In genomic region chr6:168216139-168216538, GRCh38 we compare ENCODE assay signal across 28 cellular contexts.
"Had no signal": no experiment of that assay in that cellular context is flagged by ENCODE, and none has a peak within 500 bp of the region (broad histone marks: within the 10 kb centered on the region; RNA-seq: fewer than 3 reads in every experiment).

No MANE protein-coding gene starts in this region.

- H3K4me3 ChIP-seq: adrenal gland, breast epithelium, colonic mucosa, dorsolateral prefrontal cortex, esophagus muscularis mucosa, gastrocnemius medialis, sigmoid colon, smooth muscle cell, vagina had no signal

- H3K36me3 ChIP-seq: adrenal gland, breast epithelium, colonic mucosa, esophagus muscularis mucosa, gastrocnemius medialis, sigmoid colon, vagina had no signal

- H3K4me2 ChIP-seq: smooth muscle cell had no signal

- H3K27ac Mint-ChIP-seq: activated B cell treated with CpG ODN at 0.5 μM for 24 hours; activated naive CD8-positive, alpha-beta T cell; activated T-helper 2 cell treated with anti-CD3 and anti-CD28 coated beads, Interferon-gamma antibody, Interleukin-2, Interleukin-4, amounts not matched to agents 10 μg/mL and 5 μg/mL and 100 μg/mL, durations not matched to agents 14 hours and 24 hours and 36 hours; effector memory CD8-positive, alpha-beta T cell; natural killer cell; stimulated activated naive B cell treated with anti-CD40 and anti-IgM and Interleukin-4, amounts not matched to agents 10 μg/mL and 1 μg/mL and 100 μg/mL, for 72 hours; type B pancreatic cell had no signal

- ATAC-seq: activated T-cell treated with anti-CD3 and anti-CD28 coated beads, Interleukin-2, amount 50 U/mL, for 4 hours; effector memory CD8-positive, alpha-beta T cell; gastrocnemius medialis; left ventricle myocardium superior; natural killer cell; stimulated activated naive B cell treated with anti-CD40 and anti-IgM and Interleukin-4, amounts not matched to agents 10 μg/mL and 1 μg/mL and 100 μg/mL, for 72 hours had no signal

- H3K9me3 ChIP-seq: adrenal gland, breast epithelium, colonic mucosa, esophagus muscularis mucosa, gastrocnemius medialis, sigmoid colon, vagina had no signal

- H3K9me3 Mint-ChIP-seq: activated B cell treated with CpG ODN at 0.5 μM for 24 hours; activated T-cell treated with anti-CD3 and anti-CD28 coated beads, Interleukin-2, amount 50 U/mL, for 4 hours; activated T-helper 2 cell treated with anti-CD3 and anti-CD28 coated beads, Interferon-gamma antibody, Interleukin-2, Interleukin-4, amounts not matched to agents 10 μg/mL and 5 μg/mL and 100 μg/mL, durations not matched to agents 14 hours and 24 hours and 36 hours; central memory CD8-positive, alpha-beta T cell; effector memory CD8-positive, alpha-beta T cell; immature natural killer cell; natural killer cell; type B pancreatic cell had no signal

- H3K4me3 Mint-ChIP-seq: activated B cell treated with CpG ODN at 0.5 μM for 24 hours; activated naive CD8-positive, alpha-beta T cell; activated T-cell treated with anti-CD3 and anti-CD28 coated beads, Interleukin-2, amount 50 U/mL, for 4 hours; central memory CD8-positive, alpha-beta T cell; effector memory CD8-positive, alpha-beta T cell; immature natural killer cell; natural killer cell; stimulated activated naive B cell treated with anti-CD40 and anti-IgM and Interleukin-4, amounts not matched to agents 10 μg/mL and 1 μg/mL and 100 μg/mL, for 72 hours; type B pancreatic cell had no signal

- H3K36me3 Mint-ChIP-seq: activated naive CD8-positive, alpha-beta T cell; immature natural killer cell; natural killer cell; type B pancreatic cell had no signal

- H3K4me1 ChIP-seq: adrenal gland, breast epithelium, colonic mucosa, gastrocnemius medialis, vagina had no signal

- H3K27me3 ChIP-seq: adrenal gland, breast epithelium, colonic mucosa, esophagus muscularis mucosa, gastrocnemius medialis, sigmoid colon, vagina had no signal

- H3K27ac ChIP-seq: breast epithelium, colonic mucosa, dorsolateral prefrontal cortex, esophagus muscularis mucosa, gastrocnemius medialis, sigmoid colon, vagina had no signal

- H3K27me3 Mint-ChIP-seq: activated B cell treated with CpG ODN at 0.5 μM for 24 hours; activated naive CD8-positive, alpha-beta T cell; stimulated activated naive B cell treated with anti-CD40 and anti-IgM and Interleukin-4, amounts not matched to agents 10 μg/mL and 1 μg/mL and 100 μg/mL, for 72 hours had no signal

- H3K4me1 Mint-ChIP-seq: activated B cell treated with CpG ODN at 0.5 μM for 24 hours; central memory CD8-positive, alpha-beta T cell; immature natural killer cell; natural killer cell; stimulated activated naive B cell treated with anti-CD40 and anti-IgM and Interleukin-4, amounts not matched to agents 10 μg/mL and 1 μg/mL and 100 μg/mL, for 72 hours had no signal

- DNase-seq: activated B cell treated with CpG ODN at 0.5 μM for 24 hours; activated CD4-positive, alpha-beta T cell treated with anti-CD3 and anti-CD28 coated beads for 4 hours; activated CD4-positive, alpha-beta T cell treated with anti-CD3 and anti-CD28 coated beads, Interleukin-2, amount 50 U/mL, for 48 hours; activated CD8-positive, alpha-beta memory T cell treated with anti-CD3 and anti-CD28 coated beads, Interleukin-2, amount 50 U/mL, for 48 hours; activated naive CD4-positive, alpha-beta T cell; activated T-cell treated with anti-CD3 and anti-CD28 coated beads, Interleukin-2, amount 50 U/mL, for 4 hours; adrenal gland; colonic mucosa; effector memory CD8-positive, alpha-beta T cell; gastrocnemius medialis; immature natural killer cell; kidney glomerular epithelial cell; left ventricle myocardium superior; mammary epithelial cell; natural killer cell; sigmoid colon; stimulated activated CD4-positive, alpha-beta T cell treated with anti-CD3 and anti-CD28 coated beads, Interleukin-15, amount 100 ng/mL, for 24 hours; stimulated activated naive B cell treated with anti-CD40 and anti-IgM and Interleukin-4, amounts not matched to agents 10 μg/mL and 1 μg/mL and 100 μg/mL, for 72 hours; T-helper 1 cell had no signal
